In genomic region chr3:41893977-41894376, GRCh38 we compare ENCODE assay signal across 8 cellular contexts.
DNase-seq lines count a peak whose midpoint lies in the region; ATAC-seq and TF ChIP-seq lines count a peak whose summit lies in the region.

No MANE protein-coding gene starts in this region.

- H2BK15ac ChIP-seq in mesendoderm (replicated peaks; ENCODE audit: low read depth): no peak overlapping the region

- H3K27ac ChIP-seq in mesendoderm (ENCODE audit: low read depth, low read length): no peak overlapping the region

- H3K36me3 ChIP-seq in mesendoderm (ENCODE audit: control insufficient read depth, insufficient read depth, low read length): no peaks in the 10 kb centered on the region

- H3K18ac ChIP-seq in mesendoderm (ENCODE audit: low read length): no peak overlapping the region

- no peak overlapping the region for H4K8ac ChIP-seq in mesendoderm (ENCODE audit: low read depth, low read length)

- H3K9ac ChIP-seq in mesendoderm (ENCODE audit: low read length): no peak overlapping the region

- TF ChIP-seq CTCF in chondrocyte (IDR thresholded peaks at IDR 0.05): peak; percentile 95

- peaks cover 22% of the 10 kb centered on the region for H3K36me3 Mint-ChIP-seq in activated naive CD4-positive, alpha-beta T cell treated with anti-CD3 and anti-CD28 coated beads, Interleukin-2, amount 10 ng/mL, durations not matched to agents 7 days and 5 days
- peaks cover 15% of the 10 kb centered on the region for H3K36me3 Mint-ChIP-seq in chondrocyte (ENCODE audit: low read depth)

- CTCF ChIA-PET in activated naive CD4-positive, alpha-beta T cell treated with anti-CD3 and anti-CD28 coated beads, Interleukin-2, amount 10 ng/mL, durations not matched to agents 7 days and 5 days (lab: Charles Lee): interaction anchor here (1.0 to 2.5 kb wide), 2 partner anchors 206 to 305 kb away, joined by 3 to 20 read pairs; no protein-coding TSS in a partner anchor

- H2BK5ac ChIP-seq in mesendoderm (ENCODE audit: low read length): no peak overlapping the region

- WGBS in mesendoderm (ENCODE audit: extremely low coverage, insufficient coverage, low lambda C conversion rate): no CpG with 5 or more reads among the region's 1 CpG

- H3K4me3 Mint-ChIP-seq in activated naive CD4-positive, alpha-beta T cell treated with anti-CD3 and anti-CD28 coated beads, Interleukin-2, amount 10 ng/mL, durations not matched to agents 7 days and 5 days: no peak overlapping the region
- H3K4me3 Mint-ChIP-seq in chondrocyte (ENCODE audit: unreplicated experiment): no peak overlapping the region

- no peak overlapping the region for H2AK5ac ChIP-seq in mesendoderm (ENCODE audit: low read length)

- H3K4ac ChIP-seq in mesendoderm (ENCODE audit: low read depth, low read length): no peak overlapping the region

- H2BK120ac ChIP-seq in mesendoderm (ENCODE audit: low read depth, low read length): no peak overlapping the region

- H4K5ac ChIP-seq in mesendoderm (ENCODE audit: low read length): no peak overlapping the region

- no peaks in the 10 kb centered on the region for H3K79me1 ChIP-seq in mesendoderm (ENCODE audit: low read length)

- H3K4me1 Mint-ChIP-seq in activated naive CD4-positive, alpha-beta T cell treated with anti-CD3 and anti-CD28 coated beads, Interleukin-2, amount 10 ng/mL, durations not matched to agents 7 days and 5 days: no peaks in the 10 kb centered on the region
- peaks cover 7% of the 10 kb centered on the region for H3K4me1 Mint-ChIP-seq in chondrocyte (ENCODE audit: low read depth)

- H3K56ac ChIP-seq in mesendoderm (ENCODE audit: low read length): no peak overlapping the region

- peaks cover 7% of the 10 kb centered on the region for H3K9me3 Mint-ChIP-seq in activated naive CD4-positive, alpha-beta T cell treated with anti-CD3 and anti-CD28 coated beads, Interleukin-2, amount 10 ng/mL, durations not matched to agents 7 days and 5 days
- H3K9me3 Mint-ChIP-seq in chondrocyte (ENCODE audit: low read depth): peaks cover 8% of the 10 kb centered on the region

- H3K23ac ChIP-seq in mesendoderm (ENCODE audit: low read length): no peak overlapping the region

- H3K4me1 ChIP-seq in mesendoderm (ENCODE audit: control insufficient read depth, low read depth, low read length): no peaks in the 10 kb centered on the region

- H3K4me2 ChIP-seq in mesendoderm (ENCODE audit: low read length): no peak overlapping the region

- H3K79me2 ChIP-seq in mesendoderm (ENCODE audit: control insufficient read depth, insufficient read depth, low read length): no peaks in the 10 kb centered on the region

- peak; percentile 21 for DNase-seq in activated naive CD4-positive, alpha-beta T cell treated with anti-CD3 and anti-CD28 coated beads, Interleukin-2, amount 10 ng/mL, durations not matched to agents 7 days and 5 days
- DNase-seq in activated naive CD4-positive, alpha-beta T cell treated with anti-CD3 and anti-CD28 coated beads, Interleukin-2, amount 50 U/mL, for 16 hours: no peak
- DNase-seq in NCI-H1694 treated with DMSO at 0.1 percent for 48 hours (lab: John Stamatoyannopoulos, UW): peak; percentile 9
- DNase-seq in chondrocyte (ENCODE audit: low spot score): no peak
- DNase-seq in mesendoderm: peak; percentile 49
- DNase-seq in NCI-H1048 (lab: John Stamatoyannopoulos, UW): no peak
- DNase-seq in iPS-NIHi7 (ENCODE audit: extremely low spot score): no peak

- ATAC-seq in GM21576 (IDR thresholded peaks at IDR 0.05; ENCODE audit: unreplicated experiment): no peak

- H3K27ac Mint-ChIP-seq in activated naive CD4-positive, alpha-beta T cell treated with anti-CD3 and anti-CD28 coated beads, Interleukin-2, amount 10 ng/mL, durations not matched to agents 7 days and 5 days: no peak overlapping the region
- H3K27ac Mint-ChIP-seq in chondrocyte (ENCODE audit: unreplicated experiment): no peak overlapping the region

- H3K27me3 Mint-ChIP-seq in activated naive CD4-positive, alpha-beta T cell treated with anti-CD3 and anti-CD28 coated beads, Interleukin-2, amount 10 ng/mL, durations not matched to agents 7 days and 5 days: no peaks in the 10 kb centered on the region
- H3K27me3 Mint-ChIP-seq in chondrocyte (ENCODE audit: low read depth): no peaks in the 10 kb centered on the region

- H3K4me3 ChIP-seq in mesendoderm (ENCODE audit: low read length): no peak overlapping the region

- no peaks in the 10 kb centered on the region for H3K27me3 ChIP-seq in mesendoderm (ENCODE audit: insufficient read depth, low read length, poor library complexity)

Comparison
In these comparisons a context has a peak if more than half of its experiments do, and no peak if none do; other contexts are left out.
1. DNase-seq: peak in activated naive CD4-positive, alpha-beta T cell treated with anti-CD3 and anti-CD28 coated beads, Interleukin-2, amount 10 ng/mL, durations not matched to agents 7 days and 5 days (single experiment), NCI-H1694 treated with DMSO at 0.1 percent for 48 hours (single experiment) and mesendoderm (single experiment); none in activated naive CD4-positive, alpha-beta T cell treated with anti-CD3 and anti-CD28 coated beads, Interleukin-2, amount 50 U/mL, for 16 hours (single experiment), chondrocyte (single experiment), NCI-H1048 (single experiment) and iPS-NIHi7 (single experiment).